Comparison of ENCODE assay signal across 1 cellular context in genomic region chr1:37859507-37860345, GRCh38.
A peak's percentile ranks its signal among the peaks of the same experiment; 100 is the strongest.
TF ChIP-seq lines count a peak whose summit lies in the region.

MTF1 (minus strand) TSS chr1:37859592; CDS start chr1:37857658, 1,934 bp downstream.

TF ChIP-seq in A549, 52 proteins besides CTCF, POLR2A, EP300 and RAD21 (continued from another document):
- TF ChIP-seq, protein P1, sequence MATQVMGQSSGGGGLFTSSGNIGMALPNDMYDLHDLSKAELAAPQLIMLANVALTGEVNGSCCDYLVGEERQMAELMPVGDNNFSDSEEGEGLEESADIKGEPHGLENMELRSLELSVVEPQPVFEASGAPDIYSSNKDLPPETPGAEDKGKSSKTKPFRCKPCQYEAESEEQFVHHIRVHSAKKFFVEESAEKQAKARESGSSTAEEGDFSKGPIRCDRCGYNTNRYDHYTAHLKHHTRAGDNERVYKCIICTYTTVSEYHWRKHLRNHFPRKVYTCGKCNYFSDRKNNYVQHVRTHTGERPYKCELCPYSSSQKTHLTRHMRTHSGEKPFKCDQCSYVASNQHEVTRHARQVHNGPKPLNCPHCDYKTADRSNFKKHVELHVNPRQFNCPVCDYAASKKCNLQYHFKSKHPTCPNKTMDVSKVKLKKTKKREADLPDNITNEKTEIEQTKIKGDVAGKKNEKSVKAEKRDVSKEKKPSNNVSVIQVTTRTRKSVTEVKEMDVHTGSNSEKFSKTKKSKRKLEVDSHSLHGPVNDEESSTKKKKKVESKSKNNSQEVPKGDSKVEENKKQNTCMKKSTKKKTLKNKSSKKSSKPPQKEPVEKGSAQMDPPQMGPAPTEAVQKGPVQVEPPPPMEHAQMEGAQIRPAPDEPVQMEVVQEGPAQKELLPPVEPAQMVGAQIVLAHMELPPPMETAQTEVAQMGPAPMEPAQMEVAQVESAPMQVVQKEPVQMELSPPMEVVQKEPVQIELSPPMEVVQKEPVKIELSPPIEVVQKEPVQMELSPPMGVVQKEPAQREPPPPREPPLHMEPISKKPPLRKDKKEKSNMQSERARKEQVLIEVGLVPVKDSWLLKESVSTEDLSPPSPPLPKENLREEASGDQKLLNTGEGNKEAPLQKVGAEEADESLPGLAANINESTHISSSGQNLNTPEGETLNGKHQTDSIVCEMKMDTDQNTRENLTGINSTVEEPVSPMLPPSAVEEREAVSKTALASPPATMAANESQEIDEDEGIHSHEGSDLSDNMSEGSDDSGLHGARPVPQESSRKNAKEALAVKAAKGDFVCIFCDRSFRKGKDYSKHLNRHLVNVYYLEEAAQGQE (IDR thresholded peaks at IDR 0.05), result no peak
- TF ChIP-seq MAZ (IDR thresholded peaks at IDR 0.05; ENCODE audit: borderline replicate concordance, low read depth, low read length) (peak; percentile 90; the same call in 1 of the 2 replicates), NPAS2 (CRISPR knock-in tag; IDR thresholded peaks at IDR 0.05; ENCODE audit: borderline replicate concordance) (no peak), RFX5 (IDR thresholded peaks at IDR 0.05) (no peak), NR3C1 (IDR thresholded peaks at IDR 0.05) (no peak), CHD2 (IDR thresholded peaks at IDR 0.05; ENCODE audit: low read length, partially characterized antibody) (no peak), MYC (IDR thresholded peaks at IDR 0.05; ENCODE audit: borderline replicate concordance, low read length) (peak; percentile 68), HOXA7 (CRISPR knock-in tag; IDR thresholded peaks at IDR 0.05) (no peak), HDAC2 (IDR thresholded peaks at IDR 0.05) (no peak), POLR2AphosphoS2 (conservative IDR thresholded peaks at IDR 0.05; ENCODE audit: low read length) (no peak), CEBPB (IDR thresholded peaks at IDR 0.05) (no peak), EHF (CRISPR knock-in tag; IDR thresholded peaks at IDR 0.05) (no peak), USF2 (IDR thresholded peaks at IDR 0.05) (peak; percentile 53), HMGXB4 (CRISPR knock-in tag; IDR thresholded peaks at IDR 0.05; ENCODE audit: borderline replicate concordance) (no peak), ATOH8 (CRISPR knock-in tag; IDR thresholded peaks at IDR 0.05; ENCODE audit: low read depth) (no peak), KDM5A (IDR thresholded peaks at IDR 0.05) (no peak), JUNB (IDR thresholded peaks at IDR 0.05) (no peak), GATA3 (IDR thresholded peaks at IDR 0.05; ENCODE audit: borderline replicate concordance) (no peak; the same call in 1 of the 2 replicates), KDM1A (IDR thresholded peaks at IDR 0.05; ENCODE audit: low read depth) (no peak), MAFK (IDR thresholded peaks at IDR 0.05; ENCODE audit: partially characterized antibody) (no peak)
- TF ChIP-seq, protein P2, sequence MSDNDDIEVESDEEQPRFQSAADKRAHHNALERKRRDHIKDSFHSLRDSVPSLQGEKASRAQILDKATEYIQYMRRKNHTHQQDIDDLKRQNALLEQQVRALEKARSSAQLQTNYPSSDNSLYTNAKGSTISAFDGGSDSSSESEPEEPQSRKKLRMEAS (IDR thresholded peaks at IDR 0.05), result peak; percentile 85
- TF ChIP-seq, protein P3, sequence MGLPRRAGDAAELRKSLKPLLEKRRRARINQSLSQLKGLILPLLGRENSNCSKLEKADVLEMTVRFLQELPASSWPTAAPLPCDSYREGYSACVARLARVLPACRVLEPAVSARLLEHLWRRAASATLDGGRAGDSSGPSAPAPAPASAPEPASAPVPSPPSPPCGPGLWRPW (IDR thresholded peaks at IDR 0.05), result no peak
- TF ChIP-seq, protein P4, sequence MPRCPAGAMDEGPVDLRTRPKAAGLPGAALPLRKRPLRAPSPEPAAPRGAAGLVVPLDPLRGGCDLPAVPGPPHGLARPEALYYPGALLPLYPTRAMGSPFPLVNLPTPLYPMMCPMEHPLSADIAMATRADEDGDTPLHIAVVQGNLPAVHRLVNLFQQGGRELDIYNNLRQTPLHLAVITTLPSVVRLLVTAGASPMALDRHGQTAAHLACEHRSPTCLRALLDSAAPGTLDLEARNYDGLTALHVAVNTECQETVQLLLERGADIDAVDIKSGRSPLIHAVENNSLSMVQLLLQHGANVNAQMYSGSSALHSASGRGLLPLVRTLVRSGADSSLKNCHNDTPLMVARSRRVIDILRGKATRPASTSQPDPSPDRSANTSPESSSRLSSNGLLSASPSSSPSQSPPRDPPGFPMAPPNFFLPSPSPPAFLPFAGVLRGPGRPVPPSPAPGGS (IDR thresholded peaks at IDR 0.05), result peak; percentile 60; the same call in 1 of the 3 replicates
TF ChIP-seq in A549: peak in this region for 8.
